Comparison of ENCODE assay signal across 1 cellular context in genomic region chr10:94363251-94363565, GRCh38.
TF ChIP-seq lines count a peak whose summit lies in the region.

No MANE protein-coding gene starts in this region.

TF ChIP-seq in H1, 55 proteins besides CTCF, POLR2A, EP300 and RAD21 (continued from another document):
- TF ChIP-seq CTBP2 (IDR thresholded peaks at IDR 0.05; ENCODE audit: borderline replicate concordance, insufficient read depth, insufficient read length, low read length) (no peak), NANOG (IDR thresholded peaks at IDR 0.05; ENCODE audit: insufficient read depth, low read depth, low read length, poor library complexity, severe bottlenecking) (no peak), SUZ12 (IDR thresholded peaks at IDR 0.05; ENCODE audit: low read length) (no peak), RBBP5 (IDR thresholded peaks at IDR 0.05; ENCODE audit: borderline replicate concordance, low read depth, low read length) (no peak), FOSL1 (IDR thresholded peaks at IDR 0.05; ENCODE audit: insufficient read depth, low read depth, low read length) (no peak), SAP30 (IDR thresholded peaks at IDR 0.05; ENCODE audit: insufficient read depth, insufficient replicate concordance, low read length) (no peak), JUN (IDR thresholded peaks at IDR 0.05; ENCODE audit: low read depth, low read length) (no peak)
